29 cellular contexts compared by ENCODE assay signal in genomic region chr1:42128499-42128898, GRCh38. TPM values are rescaled to one million over a fixed set of nuclear protein-coding genes. Genes with fewer than 3 reads are reported as not detected.
"Had no signal": no experiment of that assay in that cellular context is flagged by ENCODE, and none has a peak within 500 bp of the region (broad histone marks: within the 10 kb centered on the region; RNA-seq: fewer than 3 reads in every experiment).

No MANE protein-coding gene starts in this region.

- H3K4me3 Mint-ChIP-seq: activated CD4-positive, alpha-beta T cell treated with anti-CD3 and anti-CD28 coated beads, Interleukin-2, amount 10 ng/mL, durations not matched to agents 7 days and 5 days; activated CD8-positive, alpha-beta T cell treated with anti-CD3 and anti-CD28 coated beads, Interleukin-2, amount 10 ng/mL, durations not matched to agents 7 days and 5 days; activated naive CD4-positive, alpha-beta T cell treated with anti-CD3 and anti-CD28 coated beads for 36 hours; activated T-cell treated with anti-CD3 and anti-CD28 coated beads, Interleukin-2, amount 50 U/mL, for 24 hours; T-helper 1 cell treated with Interleukin-12 subunit alpha and Interleukin-12 subunit beta and Interleukin-4 antibody, amounts not matched to agents 30 μg/mL and 1 μg/mL, for 36 hours; T-helper 2 cell treated with Interferon-gamma antibody and Interleukin-4, amounts not matched to agents 5 μg/mL and 100 μg/mL, for 36 hours had no signal

- H3K36me3 Mint-ChIP-seq: activated naive CD4-positive, alpha-beta T cell treated with anti-CD3 and anti-CD28 coated beads, Interleukin-2, amount 50 U/mL, for 72 hours had no signal

- H3K27ac Mint-ChIP-seq: activated CD4-positive, alpha-beta T cell treated with anti-CD3 and anti-CD28 coated beads, Interleukin-2, amount 10 ng/mL, durations not matched to agents 7 days and 5 days; activated CD8-positive, alpha-beta T cell treated with anti-CD3 and anti-CD28 coated beads, Interleukin-2, amount 10 ng/mL, durations not matched to agents 7 days and 5 days; activated naive CD4-positive, alpha-beta T cell treated with anti-CD3 and anti-CD28 coated beads for 36 hours; activated naive CD4-positive, alpha-beta T cell treated with anti-CD3 and anti-CD28 coated beads, Interleukin-2, amount 50 U/mL, for 72 hours; activated T-cell treated with anti-CD3 and anti-CD28 coated beads, Interleukin-2, amount 50 U/mL, for 24 hours; activated T-helper 2 cell treated with anti-CD3 and anti-CD28 coated beads, Interferon-gamma antibody, Interleukin-2, Interleukin-4, amounts not matched to agents 10 μg/mL and 5 μg/mL and 100 μg/mL, durations not matched to agents 14 hours and 24 hours and 36 hours; T-helper 1 cell treated with Interleukin-12 subunit alpha and Interleukin-12 subunit beta and Interleukin-4 antibody, amounts not matched to agents 30 μg/mL and 1 μg/mL, for 36 hours; T-helper 2 cell treated with Interferon-gamma antibody and Interleukin-4, amounts not matched to agents 5 μg/mL and 100 μg/mL, for 36 hours had no signal

- H3K9me3 Mint-ChIP-seq: activated naive CD4-positive, alpha-beta T cell treated with anti-CD3 and anti-CD28 coated beads for 36 hours; activated naive CD4-positive, alpha-beta T cell treated with anti-CD3 and anti-CD28 coated beads, Interleukin-2, amount 50 U/mL, for 72 hours; activated T-cell treated with anti-CD3 and anti-CD28 coated beads, Interleukin-2, amount 50 U/mL, for 24 hours; activated T-helper 2 cell treated with anti-CD3 and anti-CD28 coated beads, Interferon-gamma antibody, Interleukin-2, Interleukin-4, amounts not matched to agents 10 μg/mL and 5 μg/mL and 100 μg/mL, durations not matched to agents 14 hours and 24 hours and 36 hours; T-helper 1 cell treated with Interleukin-12 subunit alpha and Interleukin-12 subunit beta and Interleukin-4 antibody, amounts not matched to agents 30 μg/mL and 1 μg/mL, for 36 hours; T-helper 2 cell treated with Interferon-gamma antibody and Interleukin-4, amounts not matched to agents 5 μg/mL and 100 μg/mL, for 36 hours had no signal

- H3K4me1 Mint-ChIP-seq: activated CD4-positive, alpha-beta T cell treated with anti-CD3 and anti-CD28 coated beads, Interleukin-2, amount 10 ng/mL, durations not matched to agents 7 days and 5 days had no signal

- DNase-seq: activated CD4-positive, alpha-beta T cell treated with anti-CD3 and anti-CD28 coated beads, Interleukin-2, amount 10 ng/mL, durations not matched to agents 7 days and 5 days; activated CD4-positive, alpha-beta T cell treated with anti-CD3 and anti-CD28 coated beads, Interleukin-2, amount 50 U/mL, for 48 hours; activated CD8-positive, alpha-beta T cell treated with anti-CD3 and anti-CD28 coated beads, Interleukin-2, amount 10 ng/mL, durations not matched to agents 7 days and 5 days; activated gamma-delta T cell treated with Interleukin-2 at 50 U/mL for 16 hours; activated naive CD4-positive, alpha-beta T cell treated with anti-CD3 and anti-CD28 coated beads for 36 hours; activated T-cell treated with anti-CD3 and anti-CD28 coated beads, Interleukin-2, amount 50 U/mL, for 24 hours; adrenal gland; body of pancreas; central memory CD4-positive, alpha-beta T cell; Kasumi-1; KG1; MG63; NCI-H1048; NCI-H1436 treated with DMSO at 0.1 percent for 48 hours; NCI-H187 treated with DMSO at 0.1 percent for 48 hours; NCI-H2081; NCI-H2227 treated with DMSO at 0.1 percent for 48 hours; NCI-H446; NCI-H510A treated with DMSO at 0.1 percent for 48 hours; NCI-H526 treated with DMSO at 0.1 percent for 48 hours; SHP77; SJCRH30 had no signal

RNA-seq across cellular contexts. Expression of gene GUCA2B, which starts 24.7 kb away (rescaled TPM):
- total RNA-seq: activated CD4-positive, alpha-beta T cell treated with anti-CD3 and anti-CD28 coated beads, Interleukin-2, amount 10 ng/mL, durations not matched to agents 7 days and 5 days; activated CD8-positive, alpha-beta T cell treated with anti-CD3 and anti-CD28 coated beads, Interleukin-2, amount 10 ng/mL, durations not matched to agents 7 days and 5 days; activated naive CD4-positive, alpha-beta T cell treated with anti-CD3 and anti-CD28 coated beads for 36 hours; activated naive CD4-positive, alpha-beta T cell treated with anti-CD3 and anti-CD28 coated beads, Interleukin-2, amount 50 U/mL, for 72 hours; activated T-helper 2 cell treated with anti-CD3 and anti-CD28 coated beads, Interferon-gamma antibody, Interleukin-2, Interleukin-4, amounts not matched to agents 10 μg/mL and 5 μg/mL and 100 μg/mL, durations not matched to agents 14 hours and 24 hours and 36 hours; adrenal gland; astrocyte; body of pancreas; cerebellum; RPMI7951; SJCRH30 had no signal

RNA-seq across cellular contexts. Expression of gene GUCA2A, which starts 36.0 kb away (rescaled TPM):
- total RNA-seq: activated CD4-positive, alpha-beta T cell treated with anti-CD3 and anti-CD28 coated beads, Interleukin-2, amount 10 ng/mL, durations not matched to agents 7 days and 5 days; activated CD8-positive, alpha-beta T cell treated with anti-CD3 and anti-CD28 coated beads, Interleukin-2, amount 10 ng/mL, durations not matched to agents 7 days and 5 days; activated naive CD4-positive, alpha-beta T cell treated with anti-CD3 and anti-CD28 coated beads for 36 hours; activated naive CD4-positive, alpha-beta T cell treated with anti-CD3 and anti-CD28 coated beads, Interleukin-2, amount 50 U/mL, for 72 hours; activated T-helper 2 cell treated with anti-CD3 and anti-CD28 coated beads, Interferon-gamma antibody, Interleukin-2, Interleukin-4, amounts not matched to agents 10 μg/mL and 5 μg/mL and 100 μg/mL, durations not matched to agents 14 hours and 24 hours and 36 hours; adrenal gland; astrocyte; body of pancreas; cerebellum; RPMI7951; SJCRH30 had no signal
